16 cellular contexts compared by ENCODE assay signal in genomic region chr20:62902926-62903615, GRCh38. TPM values are rescaled to one million over a fixed set of nuclear protein-coding genes. Genes with fewer than 3 reads are reported as not detected.
DNase-seq lines count a peak whose midpoint lies in the region; ATAC-seq and TF ChIP-seq lines count a peak whose summit lies in the region.
"Had no signal": no experiment of that assay in that cellular context is flagged by ENCODE, and none has a peak within 500 bp of the region (broad histone marks: within the 10 kb centered on the region; RNA-seq: fewer than 3 reads in every experiment).

No MANE protein-coding gene starts in this region.

- intact Hi-C loops in A673 (cut with micrococcal nuclease; ENCODE audit: unreplicated experiment) = loop anchor here (5.0 kb wide), 1 partner anchor 104 kb away; the partner anchor contains the start of gene BHLHE23

- H4K20me1 ChIP-seq in fibroblast of lung (ENCODE audit: control insufficient read depth, extremely low read depth, insufficient read depth, low read length) = no peaks in the 10 kb centered on the region

- no peak for ATAC-seq in GM19351 (IDR thresholded peaks at IDR 0.05; ENCODE audit: unreplicated experiment)

- BruUV-seq in A673 (replicated peaks; lab: Mats Ljungman, UMichigan) = no TSS peak

- H3K36me3 ChIP-seq in fibroblast of lung (ENCODE audit: control insufficient read depth, insufficient read depth, low read length) (peaks cover 39% of the 10 kb centered on the region), A673 (ENCODE audit: insufficient read depth, low read length, poor library complexity, severe bottlenecking) (peaks cover 72% of the 10 kb centered on the region), BE2C (peaks cover 66% of the 10 kb centered on the region)
- H3K36me3 ChIP-seq: neural progenitor cell had no signal

- H3K4me3 ChIP-seq in fibroblast of lung (replicated peaks in 1 of 4; ENCODE audit: control extremely low read depth in 1 of 4, insufficient read depth in 1 of 4, low read depth in 3 of 4, low read length in 4 of 4) (no peak overlapping the region), A673 (ENCODE audit: low read depth, low read length, poor library complexity, severe bottlenecking) (no peak overlapping the region), BE2C (ENCODE audit: low read depth, low read length) (no peak overlapping the region)
- H3K4me3 ChIP-seq: BLaER1, neural progenitor cell, thoracic aorta had no signal

- no peak overlapping the region for H3K27ac ChIP-seq in fibroblast of lung (ENCODE audit: insufficient read depth, low read length)
- H3K27ac ChIP-seq in A673 (ENCODE audit: low read depth, low read length, poor library complexity, severe bottlenecking) = no peak overlapping the region
- H3K27ac ChIP-seq: BLaER1, thoracic aorta had no signal

- POLR2A ChIA-PET in A673 (lab: Charles Lee; ENCODE audit: low non-redundant PET) = no interaction called here

- DNase-seq in A172 (ENCODE audit: low spot score) (peak; percentile 55), EH (ENCODE audit: low read depth) (peak; percentile 35), RPMI7951 (ENCODE audit: low read depth) (peak; percentile 28), fibroblast of lung (ENCODE audit: low read depth in 2 of 2) (peak; percentile 63 to 67), A673 (ENCODE audit: low spot score) (no peak), NCI-H1105 treated with DMSO at 0.1 percent for 48 hours (lab: John Stamatoyannopoulos, UW) (no peak), BE2C (no peak)
- DNase-seq: DMS153; mesendoderm; NCI-H2107; retina; stimulated activated CD4-positive, alpha-beta T cell treated with anti-CD3 and anti-CD28 coated beads, Interleukin-1b, Interleukin-23, amount 100 ng/mL, for 48 hours had no signal

- H3K4me1 ChIP-seq in fibroblast of lung (ENCODE audit: control insufficient read depth, extremely low read depth, insufficient read depth, low read length) (peaks cover 13% of the 10 kb centered on the region), A673 (ENCODE audit: insufficient read depth, low read length, poor library complexity, severe bottlenecking) (peaks cover 16% of the 10 kb centered on the region), BE2C (peaks cover 5% of the 10 kb centered on the region; the same call in 1 of the 2 replicates)

- H3K9ac ChIP-seq in fibroblast of lung (ENCODE audit: insufficient read depth, low read length) = no peak overlapping the region
- H3K9ac ChIP-seq: BLaER1, neural progenitor cell had no signal

- no peak overlapping the region for H2AFZ ChIP-seq in fibroblast of lung (ENCODE audit: low read length)
- H2AFZ ChIP-seq: neural progenitor cell had no signal

- H3K27me3 ChIP-seq in fibroblast of lung (ENCODE audit: control insufficient read depth, insufficient read depth, low read length) (no peaks in the 10 kb centered on the region), A673 (replicated peaks; ENCODE audit: insufficient read depth, low read depth, low read length, poor library complexity) (no peaks in the 10 kb centered on the region), BE2C (no peaks in the 10 kb centered on the region)
- H3K27me3 ChIP-seq: BLaER1, neural progenitor cell had no signal

- peaks cover 14% of the 10 kb centered on the region for H3K79me2 ChIP-seq in fibroblast of lung (ENCODE audit: control insufficient read depth, insufficient read depth, low read length)

- H3K9me3 ChIP-seq in fibroblast of lung (ENCODE audit: control insufficient read depth, insufficient read depth, low read depth, low read length) (no peaks in the 10 kb centered on the region), A673 (ENCODE audit: low read depth, low read length, poor library complexity, severe bottlenecking) (no peaks in the 10 kb centered on the region), BE2C (no peaks in the 10 kb centered on the region)
- H3K9me3 ChIP-seq: BLaER1, thoracic aorta had no signal

- TF ChIP-seq CTCF in fibroblast of lung (conservative IDR thresholded peaks at IDR 0.05 in 1 of 2, IDR thresholded peaks at IDR 0.05 in 1 of 2; ENCODE audit: low read depth in 1 of 2, low read length in 2 of 2) = no peak
- no peak for TF ChIP-seq CTCF in A673 (conservative IDR thresholded peaks at IDR 0.05; ENCODE audit: low read depth, low read length)
- TF ChIP-seq CTCF in BE2C (IDR thresholded peaks at IDR 0.05; ENCODE audit: low read depth, low read length) = no peak

- H3K4me2 ChIP-seq in fibroblast of lung (ENCODE audit: extremely low read depth, insufficient read depth, low read length) = peak overlapping the region; percentile 32
- H3K4me2 ChIP-seq: BLaER1, neural progenitor cell had no signal

- CTCF ChIA-PET in A673 (lab: Charles Lee) = no interaction called here

RNA-seq across cellular contexts. Expression of gene DIDO1, which starts 23.2 kb away (rescaled TPM):
- 33.8 and 38.1 TPM in 2 replicates for total RNA-seq in A172 (2014; rRNA removed; shearing (Covaris generic))
- 30.0 and 32.1 TPM in 2 replicates for total RNA-seq in RPMI7951 (2014; rRNA removed; shearing (Covaris generic))
- total RNA-seq in fibroblast of lung = 27.7 and 33.2 TPM in 2 replicates
- 25.9 and 28.8 TPM in 2 replicates for polyA plus RNA-seq in fibroblast of lung
- 23.1 and 23.5 TPM in 2 replicates for polyA plus RNA-seq in fibroblast of lung (2012)
- 24.0 and 26.3 TPM in 2 replicates for polyA minus RNA-seq in fibroblast of lung (ENCODE audit: low replicate concordance)
- 61.7 and 64.4 TPM in 2 replicates for total RNA-seq in A673 (2021)
- polyA plus RNA-seq in BE2C (2012; ENCODE audit: insufficient read depth, insufficient read length, low read depth) = 78.2 TPM

RNA-seq across cellular contexts. Expression of gene GID8, which starts 34.9 kb away (rescaled TPM):
- 25.8 and 28.9 TPM in 2 replicates for total RNA-seq in A172 (2014; rRNA removed; shearing (Covaris generic))
- total RNA-seq in RPMI7951 (2014; rRNA removed; shearing (Covaris generic)) = 25.4 and 29.4 TPM in 2 replicates
- 33.9 and 38.8 TPM in 2 replicates for total RNA-seq in fibroblast of lung
- 23.0 and 25.5 TPM in 2 replicates for polyA plus RNA-seq in fibroblast of lung
- 19.7 and 21.3 TPM in 2 replicates for polyA plus RNA-seq in fibroblast of lung (2012)
- polyA minus RNA-seq in fibroblast of lung (ENCODE audit: low replicate concordance) = 20.3 and 26.3 TPM in 2 replicates
- total RNA-seq in A673 (2021) = 40.2 and 42.0 TPM in 2 replicates
- 85.9 TPM for polyA plus RNA-seq in BE2C (2012; ENCODE audit: insufficient read depth, insufficient read length, low read depth)

RNA-seq across cellular contexts. Expression of gene TCFL5, which starts 41.4 kb away (rescaled TPM):
- 23.7 and 24.1 TPM in 2 replicates for total RNA-seq in A172 (2014; rRNA removed; shearing (Covaris generic))
- total RNA-seq in RPMI7951 (2014; rRNA removed; shearing (Covaris generic)) = 13.7 and 16.2 TPM in 2 replicates
- total RNA-seq in fibroblast of lung (13.7 and 15.2 TPM in 2 replicates), A673 (2021) (13.9 and 16.1 TPM in 2 replicates)
- polyA plus RNA-seq in fibroblast of lung = 9.8 and 11.1 TPM in 2 replicates
- polyA plus RNA-seq in fibroblast of lung (2012) = 8.3 and 8.9 TPM in 2 replicates
- polyA minus RNA-seq in fibroblast of lung (ENCODE audit: low replicate concordance) = 0.89 and 0.94 TPM in 2 replicates
- polyA plus RNA-seq in BE2C (2012; ENCODE audit: insufficient read depth, insufficient read length, low read depth) = 8.8 TPM

RNA-seq across cellular contexts. Expression of gene SLC17A9, which starts 49.4 kb away (rescaled TPM):
- not detected in 2 replicates for total RNA-seq in A172 (2014; rRNA removed; shearing (Covaris generic))
- 4.8 and 6.3 TPM in 2 replicates for total RNA-seq in RPMI7951 (2014; rRNA removed; shearing (Covaris generic))
- total RNA-seq in fibroblast of lung = 3.3 and 6.4 TPM in 2 replicates
- 3.4 and 6.8 TPM in 2 replicates for polyA plus RNA-seq in fibroblast of lung
- 6.3 and 9.8 TPM in 2 replicates for polyA plus RNA-seq in fibroblast of lung (2012)
- polyA minus RNA-seq in fibroblast of lung (ENCODE audit: low replicate concordance) = 4.1 and 7.8 TPM in 2 replicates
- total RNA-seq in A673 (2021) = 0.17 TPM in 1 of 2 replicates, not detected in the other
- polyA plus RNA-seq in BE2C (2012; ENCODE audit: insufficient read depth, insufficient read length, low read depth) = 10.3 TPM

Comparison
In these comparisons a context has a peak if more than half of its experiments do, and no peak if none do; other contexts are left out.
1. DNase-seq: peak in A172 (single experiment), EH (single experiment), RPMI7951 (single experiment) and fibroblast of lung (2 of 2); none in A673 (single experiment), NCI-H1105 treated with DMSO at 0.1 percent for 48 hours (single experiment) and BE2C (single experiment).